In the genomic region with DNA sequence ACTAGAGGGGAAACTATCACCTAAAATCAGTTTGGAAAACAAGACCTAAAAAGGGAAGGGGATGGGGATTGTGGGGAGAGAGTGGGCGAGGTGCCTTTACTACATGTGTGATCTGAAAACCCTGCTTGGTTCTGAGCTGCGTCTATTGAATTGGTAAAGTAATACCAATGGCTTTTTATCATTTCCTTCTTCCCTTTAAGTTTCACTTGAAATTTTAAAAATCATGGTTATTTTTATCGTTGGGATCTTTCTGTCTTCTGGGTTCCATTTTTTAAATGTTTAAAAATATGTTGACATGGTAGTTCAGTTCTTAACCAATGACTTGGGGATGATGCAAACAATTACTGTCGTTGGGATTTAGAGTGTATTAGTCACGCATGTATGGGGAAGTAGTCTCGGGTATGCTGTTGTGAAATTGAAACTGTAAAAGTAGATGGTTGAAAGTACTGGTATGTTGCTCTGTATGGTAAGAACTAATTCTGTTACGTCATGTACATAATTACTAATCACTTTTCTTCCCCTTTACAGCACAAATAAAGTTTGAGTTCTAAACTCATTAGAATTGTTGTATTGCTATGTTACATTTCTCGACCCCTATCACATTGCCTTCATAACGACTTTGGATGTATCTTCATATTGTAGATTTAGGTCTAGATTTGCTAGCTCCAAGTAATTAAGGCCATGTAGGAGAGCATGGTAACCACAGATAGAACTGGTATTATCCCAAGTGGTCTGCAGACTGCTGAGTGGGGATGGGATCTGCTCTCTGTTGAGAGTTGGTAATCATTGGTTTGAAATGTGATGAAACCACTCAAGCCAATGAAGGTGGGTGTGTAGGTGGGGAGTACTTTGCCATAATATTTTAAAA, we compare ENCODE assay signal across 8 cellular contexts. TPM values are rescaled to one million over a fixed set of nuclear protein-coding genes. Genes with fewer than 3 reads are reported as not detected.
DNase-seq lines count a peak whose midpoint lies in the region; ATAC-seq, FAIRE-seq and TF ChIP-seq lines count a peak whose summit lies in the region.

No MANE protein-coding gene starts in this region.

- H2BK15ac ChIP-seq in IMR-90 (ENCODE audit: low read depth, low read length), result no peak overlapping the region

- H3K9me1 ChIP-seq in IMR-90 (ENCODE audit: insufficient read depth, low read length), result no peaks in the 10 kb centered on the region; the same call in 1 of the 2 replicates

- peaks cover 0 to 24% of the 10 kb centered on the region in 2 experiments; a peak in 2 of 4 replicates for H3K79me1 ChIP-seq in IMR-90 (ENCODE audit: low read depth in 1 of 2, low read length in 2 of 2)

- no peak overlapping the region; the same call in 1 of the 2 replicates for H2AK5ac ChIP-seq in IMR-90 (ENCODE audit: low read depth, low read length)

- no peak for TF ChIP-seq RAD21 in IMR-90 (IDR thresholded peaks at IDR 0.05; ENCODE audit: low read length)

- H2BK120ac ChIP-seq in IMR-90 (ENCODE audit: low read depth, low read length), result no peak overlapping the region

- H3K36me3 ChIP-seq in IMR-90 (ENCODE audit: control insufficient read depth, insufficient read depth, low read length), result peaks cover 41% of the 10 kb centered on the region
- H3K36me3 ChIP-seq in pancreas, result peaks cover 0 to 37% (median 0%) of the 10 kb centered on the region in 3 donors

- H3K23ac ChIP-seq in IMR-90 (ENCODE audit: low read depth, low read length), result peak overlapping the region; percentile 76

- H3K27ac ChIP-seq in IMR-90 (ENCODE audit: insufficient read depth, low read length) (peak overlapping the region; percentile 62), pancreas (peak overlapping the region; percentile 98 to 99 (median 99))

- H3K14ac ChIP-seq in IMR-90 (replicated peaks; ENCODE audit: low read depth, low read length), result peak overlapping the region; percentile 73

- in situ Hi-C loops in IMR-90 (cut with MboI; ENCODE audit: low sequenced_read_pairs), result no loop called here

- peak overlapping the region; percentile 49 for H3K18ac ChIP-seq in IMR-90 (ENCODE audit: low read depth, low read length)

- FAIRE-seq in pancreas (lab: Jason Lieb, UNC), result no peak

- TF ChIP-seq CTCF in IMR-90 (conservative IDR thresholded peaks at IDR 0.05; ENCODE audit: low read depth, low read length) (no peak), pancreas (IDR thresholded peaks at IDR 0.05) (no peak)

- peak overlapping the region; percentile 85; the same call in 1 of the 2 replicates for H3K56ac ChIP-seq in IMR-90 (ENCODE audit: extremely low read depth, insufficient read depth, low read length)

- H4K20me1 ChIP-seq in IMR-90 (ENCODE audit: insufficient read depth, low read length), result peaks cover 88% of the 10 kb centered on the region

- H3K27me3 ChIP-seq in IMR-90 (ENCODE audit: control insufficient read depth, insufficient read depth, low read length) (no peaks in the 10 kb centered on the region), pancreas (no peaks in the 10 kb centered on the region)

- no peak overlapping the region for H4K91ac ChIP-seq in IMR-90 (ENCODE audit: insufficient read depth, low read depth, low read length)

- WGBS in IMR-90 (ENCODE audit: extremely low coverage in 2 of 2, insufficient read length in 1 of 2), 2 experiments, result 0% methylated on average over 2 of the region's 9 CpGs; no CpG with 5 or more reads in 1 of the 2 experiments
- 4 to 5% methylated on average over 9 of the region's 9 CpGs for WGBS in pancreas, 2 donors

- H3K4me1 ChIP-seq in IMR-90 (ENCODE audit: control insufficient read depth, insufficient read depth, low read length) (no peaks in the 10 kb centered on the region), pancreas (peaks cover 0 to 35% (median 5%) of the 10 kb centered on the region in 3 donors)

- H2AFZ ChIP-seq in IMR-90 (replicated peaks; ENCODE audit: low read length, poor library complexity), result no peak overlapping the region

- intact Hi-C loops in IMR-90 (cut with micrococcal nuclease), result no loop called here
- intact Hi-C loops in pancreas (cut with DNase I), result no loop called here

- H2AK9ac ChIP-seq in IMR-90 (replicated peaks; ENCODE audit: low read depth, low read length, poor library complexity), result no peak overlapping the region

- H3K4ac ChIP-seq in IMR-90 (ENCODE audit: low read depth, low read length), result no peak overlapping the region; the same call in 1 of the 2 replicates

- no peaks in the 10 kb centered on the region for H3K9me3 ChIP-seq in IMR-90 (ENCODE audit: control insufficient read depth, insufficient read depth, low read length)
- no peaks in the 10 kb centered on the region for H3K9me3 ChIP-seq in pancreas

- POLR2A ChIA-PET in IMR-90 (lab: Charles Lee; ENCODE audit: unreplicated experiment), result interaction anchor here (0.5 to 0.7 kb wide), 2 partner anchors 56 to 82 kb away, joined by 3 read pairs; no protein-coding TSS in a partner anchor

- peak overlapping the region; percentile 99 for H3K4me3 ChIP-seq in GM08714 (ENCODE audit: low read length)
- H3K4me3 ChIP-seq in IMR-90 (ENCODE audit: insufficient read depth, low read depth, low read length), result peak overlapping the region; percentile 92
- peak overlapping the region; percentile 45 to 93 (median 78) for H3K4me3 ChIP-seq in pancreas

- dilution Hi-C loops in IMR-90 (cut with HindIII; ENCODE audit: low sequenced_read_pairs, unreplicated experiment), result no loop called here

- CTCF ChIA-PET in IMR-90 (lab: Yijun Ruan, JAX), result no interaction called here

- peak overlapping the region; percentile 82 for H3K4me2 ChIP-seq in IMR-90 (ENCODE audit: low read depth, low read length)

- H2BK5ac ChIP-seq in IMR-90 (ENCODE audit: low read depth, low read length, poor library complexity, severe bottlenecking), result peak overlapping the region; percentile 77

- no peak overlapping the region for H2BK20ac ChIP-seq in IMR-90 (ENCODE audit: low read depth, low read length)

- H3K9ac ChIP-seq in IMR-90 (ENCODE audit: low read depth, low read length), result peak overlapping the region; percentile 97

- DNase-seq in IMR-90 (peak; percentile 89), fibroblast of peridontal ligament (ENCODE audit: extremely low read depth) (peak; percentile 86), pancreas (no peak), hepatic stellate cell (ENCODE audit: low spot score) (no peak)
- DNase-seq in activated CD4-positive, CD25-positive, alpha-beta regulatory T cell treated with anti-CD3 and anti-CD28 coated beads, Interleukin-2, amount 50 U/mL, for 72 hours, result peak; percentile 35

- no peak overlapping the region for H4K8ac ChIP-seq in IMR-90 (ENCODE audit: low read depth in 2 of 2, low read length in 2 of 2)

- H4K5ac ChIP-seq in IMR-90 (ENCODE audit: low read depth, low read length), result no peak overlapping the region

- ATAC-seq in IMR-90 (ENCODE audit: low read depth), result no peak
- peak in 2 of 4 donors; percentile 0 to 2 for ATAC-seq in pancreas
- ATAC-seq in HG02885 (IDR thresholded peaks at IDR 0.05; ENCODE audit: poor library complexity, unreplicated experiment), result no peak
- no peak for ATAC-seq in HG03460 (IDR thresholded peaks at IDR 0.05; ENCODE audit: unreplicated experiment)

- BruUV-seq in IMR-90 (replicated peaks; lab: Mats Ljungman, UMichigan), result no TSS peak

- TF ChIP-seq POLR2A in IMR-90 (IDR thresholded peaks at IDR 0.05; ENCODE audit: low read depth, low read length), result no peak; the same call in 1 of the 2 replicates

TF ChIP-seq in IMR-90, 13 proteins besides CTCF, POLR2A, EP300 and RAD21 (continues in another document):
- TF ChIP-seq MXI1 (IDR thresholded peaks at IDR 0.05; ENCODE audit: borderline replicate concordance, low read depth, low read length), result no peak
- TF ChIP-seq FOS (IDR thresholded peaks at IDR 0.05; ENCODE audit: low read depth, low read length), result no peak; the same call in 1 of the 2 replicates
- no peak for TF ChIP-seq ELK1 (IDR thresholded peaks at IDR 0.05; ENCODE audit: borderline replicate concordance, low read depth, low read length)
- no peak for TF ChIP-seq RFX5 (IDR thresholded peaks at IDR 0.05; ENCODE audit: low read depth, low read length)
- TF ChIP-seq NFE2L2 (IDR thresholded peaks at IDR 0.05; ENCODE audit: low read depth, low read length), result no peak
- no peak for TF ChIP-seq SMC3 (IDR thresholded peaks at IDR 0.05; ENCODE audit: low read depth, low read length)
- 0 out of 2 replicates have a peak, but pooled peaks have one; percentile 8 for TF ChIP-seq MAZ (IDR thresholded peaks at IDR 0.05; ENCODE audit: borderline replicate concordance, low read depth, low read length)
- TF ChIP-seq, protein P1, sequence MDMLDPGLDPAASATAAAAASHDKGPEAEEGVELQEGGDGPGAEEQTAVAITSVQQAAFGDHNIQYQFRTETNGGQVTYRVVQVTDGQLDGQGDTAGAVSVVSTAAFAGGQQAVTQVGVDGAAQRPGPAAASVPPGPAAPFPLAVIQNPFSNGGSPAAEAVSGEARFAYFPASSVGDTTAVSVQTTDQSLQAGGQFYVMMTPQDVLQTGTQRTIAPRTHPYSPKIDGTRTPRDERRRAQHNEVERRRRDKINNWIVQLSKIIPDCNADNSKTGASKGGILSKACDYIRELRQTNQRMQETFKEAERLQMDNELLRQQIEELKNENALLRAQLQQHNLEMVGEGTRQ (IDR thresholded peaks at IDR 0.05; ENCODE audit: low read depth, low read length), result no peak

RNA-seq across cellular contexts. Expression of gene NEAT1, which starts 3.6 kb away (rescaled TPM):
- 30.1 and 38.0 TPM in 2 replicates for total RNA-seq in IMR-90 (2012; rRNA removed)
- 56.3 and 114 TPM in 2 replicates for polyA plus RNA-seq in IMR-90 (2012; rRNA removed)
- polyA plus RNA-seq in IMR-90 (2012; cell fraction: cytosol; rRNA removed), result 12.5 and 21.1 TPM in 2 replicates
- 237 and 1,050 TPM in 2 replicates for polyA plus RNA-seq in IMR-90 (2012; cell fraction: nucleus; rRNA removed; ENCODE audit: low replicate concordance)
- total RNA-seq in pancreas, result 1,000 to 10,000 TPM in 1 of 6 donors, 100 to 1,000 TPM in 5; 295 to 1,475 (median 528) TPM
- polyA plus RNA-seq in pancreas, result 1,000 to 10,000 TPM; 1,390 to 2,770 TPM

RNA-seq across cellular contexts. Expression of gene FRMD8, which starts 39.8 kb away (rescaled TPM):
- total RNA-seq in IMR-90 (2012; rRNA removed) (10.8 and 11.3 TPM in 2 replicates), pancreas (10 to 100 TPM; 15.4 to 28.9 (median 18.8) TPM)
- polyA plus RNA-seq in IMR-90 (2012; rRNA removed) (19.8 and 22.5 TPM in 2 replicates), pancreas (10 to 100 TPM; 15.0 to 15.7 TPM)
- 30.0 and 36.2 TPM in 2 replicates for polyA plus RNA-seq in IMR-90 (2012; cell fraction: cytosol; rRNA removed)
- 33.2 and 66.1 TPM in 2 replicates for polyA plus RNA-seq in IMR-90 (2012; cell fraction: nucleus; rRNA removed; ENCODE audit: low replicate concordance)

RNA-seq across cellular contexts. Expression of gene SLC25A45, which starts 43.8 kb away (rescaled TPM):
- total RNA-seq in IMR-90 (2012; rRNA removed) (0.56 and 0.72 TPM in 2 replicates), pancreas (10 to 100 TPM; 16.2 to 53.4 (median 26.3) TPM)
- polyA plus RNA-seq in IMR-90 (2012; rRNA removed) (1.2 and 1.3 TPM in 2 replicates), pancreas (10 to 100 TPM; 38.0 to 58.2 TPM)
- 0.69 and 1.5 TPM in 2 replicates for polyA plus RNA-seq in IMR-90 (2012; cell fraction: cytosol; rRNA removed)
- 5.8 and 7.2 TPM in 2 replicates for polyA plus RNA-seq in IMR-90 (2012; cell fraction: nucleus; rRNA removed; ENCODE audit: low replicate concordance)

Comparison
In these comparisons a context has a peak if more than half of its experiments do, and no peak if none do; other contexts are left out.
1. DNase-seq: peak in IMR-90 (single experiment), activated CD4-positive, CD25-positive, alpha-beta regulatory T cell treated with anti-CD3 and anti-CD28 coated beads, Interleukin-2, amount 50 U/mL, for 72 hours (single experiment) and fibroblast of peridontal ligament (single experiment); none in pancreas (0 of 6) and hepatic stellate cell (single experiment).
2. RNA of gene SLC25A45, which starts 43.8 kb away (total RNA-seq): 16.2 to 53.4 TPM in pancreas; 0.56 to 0.72 TPM in IMR-90; every median in the first group is over 10 times any median in the second.
3. Peak in every context shown above with its lines, with median percentiles within 50 percentile points of each other: H3K4me3 ChIP-seq.